ENCODE assay signal across 8 cellular contexts in the genomic region with DNA sequence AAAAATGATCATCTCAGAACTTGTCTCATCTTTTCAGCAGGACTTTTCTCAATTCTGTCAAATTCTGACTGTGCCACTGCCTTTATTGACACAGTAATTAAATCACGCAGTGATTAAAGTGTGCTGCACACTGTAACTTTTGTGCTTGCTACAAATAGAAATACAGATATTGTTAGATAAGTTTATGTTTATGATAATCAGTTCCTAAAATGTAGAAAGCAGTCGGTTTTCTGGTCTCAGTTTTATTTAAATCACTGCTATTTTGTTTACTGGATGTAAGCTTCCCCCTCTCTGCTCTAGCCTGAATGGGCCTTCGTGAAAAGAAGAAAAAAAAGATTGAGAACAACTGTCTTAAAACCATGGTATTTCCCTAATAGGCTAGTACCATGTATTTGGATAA.
A peak's percentile ranks its signal among the peaks of the same experiment; 100 is the strongest.
DNase-seq lines count a peak whose midpoint lies in the region; ATAC-seq and TF ChIP-seq lines count a peak whose summit lies in the region.

No MANE protein-coding gene starts in this region.

- H3K9ac ChIP-seq in mesendoderm (ENCODE audit: low read length), result no peak overlapping the region

- no peaks in the 10 kb centered on the region for H3K79me2 ChIP-seq in mesendoderm (ENCODE audit: control insufficient read depth, insufficient read depth, low read length)

- H3K27me3 Mint-ChIP-seq in activated naive CD8-positive, alpha-beta T cell, result no peaks in the 10 kb centered on the region

- H3K9me3 Mint-ChIP-seq in activated naive CD8-positive, alpha-beta T cell (ENCODE audit: low read depth), result peaks cover 6% of the 10 kb centered on the region

- no peak overlapping the region for H2BK15ac ChIP-seq in mesendoderm (replicated peaks; ENCODE audit: low read depth)

- no peaks in the 10 kb centered on the region for H3K9me3 ChIP-seq in heart right ventricle
- no peaks in the 10 kb centered on the region for H3K9me3 ChIP-seq in vagina

- no peak overlapping the region for H3K4ac ChIP-seq in mesendoderm (ENCODE audit: low read depth, low read length)

- 70 to 78% methylated on average over 3 of the region's 3 CpGs for WGBS in heart right ventricle, 2 donors
- WGBS in mesendoderm (ENCODE audit: extremely low coverage, insufficient coverage, low lambda C conversion rate), result no CpG with 5 or more reads among the region's 3 CpGs

- peak overlapping the region; percentile 94 for H3K4me3 Mint-ChIP-seq in activated naive CD8-positive, alpha-beta T cell

- no peak overlapping the region for H2AK5ac ChIP-seq in mesendoderm (ENCODE audit: low read length)

- TF ChIP-seq CTCF in heart right ventricle (IDR thresholded peaks at IDR 0.05) (no peak), vagina (IDR thresholded peaks at IDR 0.05) (no peak)

- H4K8ac ChIP-seq in mesendoderm (ENCODE audit: low read depth, low read length), result no peak overlapping the region

- intact Hi-C loops in heart right ventricle (cut with DNase I), result loop anchor here in 9 of 10 donors (5.0 to 10.0 kb wide), 12 partner anchors 178 to 957 kb away; a partner anchor contains a TSS
- intact Hi-C loops in Right ventricle myocardium superior (cut with DNase I), result loop anchor here (5.0 to 10.0 kb wide), 3 partner anchors 178 to 957 kb away; a partner anchor contains a TSS
- intact Hi-C loops in vagina (cut with DNase I), result loop anchor here (5.0 kb wide), 1 partner anchor 178 kb away; no protein-coding TSS in a partner anchor

- H3K79me1 ChIP-seq in mesendoderm (ENCODE audit: low read length), result no peaks in the 10 kb centered on the region

- H3K4me3 ChIP-seq in heart right ventricle (no peak overlapping the region), mesendoderm (ENCODE audit: low read length) (no peak overlapping the region), vagina (no peak overlapping the region)

- H3K4me2 ChIP-seq in mesendoderm (ENCODE audit: low read length), result no peak overlapping the region

- H3K27ac Mint-ChIP-seq in activated naive CD8-positive, alpha-beta T cell, result peak overlapping the region; percentile 100

- H3K27ac ChIP-seq in heart right ventricle (peak overlapping the region in 9 of 10 donors; percentile 92 to 99 (median 97)), mesendoderm (ENCODE audit: low read depth, low read length) (no peak overlapping the region), vagina (peak overlapping the region; percentile 98)

- H4K5ac ChIP-seq in mesendoderm (ENCODE audit: low read length), result no peak overlapping the region

- peaks cover 56% of the 10 kb centered on the region for H3K4me1 Mint-ChIP-seq in activated naive CD8-positive, alpha-beta T cell (ENCODE audit: low read depth)

- H2BK5ac ChIP-seq in mesendoderm (ENCODE audit: low read length), result no peak overlapping the region

- H3K4me1 ChIP-seq in heart right ventricle, result peaks cover 2 to 50% (median 33%) of the 10 kb centered on the region in 9 donors
- peaks cover 3% of the 10 kb centered on the region for H3K4me1 ChIP-seq in mesendoderm (ENCODE audit: control insufficient read depth, low read depth, low read length)
- peaks cover 30% of the 10 kb centered on the region for H3K4me1 ChIP-seq in vagina

- no peak for TF ChIP-seq POLR2A in vagina (IDR thresholded peaks at IDR 0.05)

- no peak overlapping the region for H3K23ac ChIP-seq in mesendoderm (ENCODE audit: low read length)

- no peak overlapping the region for H3K18ac ChIP-seq in mesendoderm (ENCODE audit: low read length)

- DNase-seq in heart right ventricle, result no peak
- DNase-seq in Right ventricle myocardium superior, result no peak
- no peak for DNase-seq in mesendoderm
- no peak for DNase-seq in vagina (ENCODE audit: extremely low spot score in 2 of 2)
- no peak for DNase-seq in germinal center (ENCODE audit: low spot score)

- H3K56ac ChIP-seq in mesendoderm (ENCODE audit: low read length), result peak overlapping the region; percentile 30

- H3K36me3 ChIP-seq in heart right ventricle (no peaks in the 10 kb centered on the region), mesendoderm (ENCODE audit: control insufficient read depth, insufficient read depth, low read length) (no peaks in the 10 kb centered on the region), vagina (no peaks in the 10 kb centered on the region)

- no peaks in the 10 kb centered on the region for H3K27me3 ChIP-seq in heart right ventricle
- H3K27me3 ChIP-seq in mesendoderm (ENCODE audit: insufficient read depth, low read length, poor library complexity), result no peaks in the 10 kb centered on the region
- H3K27me3 ChIP-seq in vagina, result no peaks in the 10 kb centered on the region

- H3K36me3 Mint-ChIP-seq in activated naive CD8-positive, alpha-beta T cell, result peaks cover 3% of the 10 kb centered on the region

- no peak for ATAC-seq in heart right ventricle
- ATAC-seq in Right ventricle myocardium superior (ENCODE audit: poor library complexity), result no peak
- ATAC-seq in GM18861 (IDR thresholded peaks at IDR 0.05; ENCODE audit: unreplicated experiment), result no peak
- ATAC-seq in GM21723 (IDR thresholded peaks at IDR 0.05; ENCODE audit: unreplicated experiment), result no peak

- no peak overlapping the region for H2BK120ac ChIP-seq in mesendoderm (ENCODE audit: low read depth, low read length)
